Comparison of ENCODE assay signal across 8 cellular contexts in the genomic region with DNA sequence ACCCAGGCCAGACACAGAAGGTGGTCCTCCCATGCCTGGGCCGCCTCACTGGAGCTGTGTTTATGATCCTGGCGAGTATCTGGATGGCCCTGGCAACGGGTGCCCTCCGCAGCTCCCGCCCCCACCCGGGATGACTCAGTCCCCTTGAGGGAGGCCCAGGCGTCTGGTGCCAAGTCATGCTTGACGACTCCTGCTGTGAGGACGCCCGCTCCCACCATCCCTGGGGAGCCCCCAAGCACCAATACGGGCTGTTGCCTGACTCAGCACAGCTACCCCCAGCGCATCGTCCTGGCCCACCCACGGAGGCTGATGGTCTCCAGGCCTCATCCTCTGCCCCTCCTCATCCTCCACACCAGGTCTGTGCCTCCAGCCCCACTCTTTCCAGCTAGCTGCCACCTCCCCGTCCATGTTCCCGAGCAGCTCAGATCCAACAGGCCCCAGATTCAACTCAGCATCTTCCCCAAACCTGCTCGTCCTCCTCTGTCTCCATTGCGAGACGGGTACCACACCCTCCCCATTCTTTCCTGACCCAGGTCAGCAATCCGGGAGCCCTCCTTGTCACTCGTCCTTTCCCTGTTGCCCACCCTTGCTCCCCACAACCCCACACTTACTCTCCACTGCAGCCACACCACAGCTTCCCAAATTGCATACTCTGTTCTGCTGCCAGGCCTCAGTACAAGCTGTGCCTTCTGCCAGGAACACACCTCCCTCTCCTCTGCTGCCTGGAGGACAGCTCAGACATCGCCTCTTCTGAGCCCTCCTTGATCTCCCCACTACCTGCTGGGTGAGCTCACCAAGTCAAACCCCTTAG. TPM values are rescaled to one million over a fixed set of nuclear protein-coding genes. Genes with fewer than 3 reads are reported as not detected.
A peak's percentile ranks its signal among the peaks of the same experiment; 100 is the strongest.
DNase-seq lines count a peak whose midpoint lies in the region; ATAC-seq and TF ChIP-seq lines count a peak whose summit lies in the region.

No MANE protein-coding gene starts in this region.

- H3K4me3 Mint-ChIP-seq in naive thymus-derived CD4-positive, alpha-beta T cell = peak overlapping the region in 4 of 10 donors; percentile 19 to 60 (median 40)

- ATAC-seq in PC-3 (peak; percentile 26), GM18873 (IDR thresholded peaks at IDR 0.05; ENCODE audit: low FRiP score, unreplicated experiment) (no peak), GM21528 (IDR thresholded peaks at IDR 0.05; ENCODE audit: low FRiP score, unreplicated experiment) (no peak)
- no peak for ATAC-seq in naive thymus-derived CD4-positive, alpha-beta T cell

- no peaks in the 10 kb centered on the region for H3K9me3 Mint-ChIP-seq in naive thymus-derived CD4-positive, alpha-beta T cell

- no peaks in the 10 kb centered on the region for H3K9me3 ChIP-seq in PC-3 (ENCODE audit: low read length)
- H3K9me3 ChIP-seq in naive thymus-derived CD4-positive, alpha-beta T cell (ENCODE audit: control insufficient read depth in 2 of 3, low read length in 3 of 3) = no peaks in the 10 kb centered on the region

- H3K27ac ChIP-seq in PC-3 (ENCODE audit: low read length) = peak overlapping the region; percentile 81
- H3K27ac ChIP-seq in coronary artery = peak overlapping the region; percentile 70 to 89
- H3K27ac ChIP-seq in naive thymus-derived CD4-positive, alpha-beta T cell (ENCODE audit: low read depth, low read length) = no peak overlapping the region

- H3K27me3 Mint-ChIP-seq in naive thymus-derived CD4-positive, alpha-beta T cell = peaks cover 0 to 7% (median 0%) of the 10 kb centered on the region in 5 donors

- no peak overlapping the region for H2AFZ ChIP-seq in PC-3 (ENCODE audit: low read length)

- peaks cover 45% of the 10 kb centered on the region for H3K79me2 ChIP-seq in PC-3 (ENCODE audit: low read length)

- peaks cover 0 to 2% (median 0%) of the 10 kb centered on the region in 5 donors for H3K36me3 Mint-ChIP-seq in naive thymus-derived CD4-positive, alpha-beta T cell

- H3K4me2 ChIP-seq in PC-3 (ENCODE audit: low read length) = peak overlapping the region; percentile 83

- H3F3A ChIP-seq in PC-3 (ENCODE audit: low read length, unreplicated experiment) = no peaks in the 10 kb centered on the region

- TF ChIP-seq CTCF in PC-3 (conservative IDR thresholded peaks at IDR 0.05; ENCODE audit: low read depth, low read length) (no peak), coronary artery (IDR thresholded peaks at IDR 0.05) (no peak)

- POLR2A ChIA-PET in PC-3 (lab: Charles Lee; ENCODE audit: unreplicated experiment) = no interaction called here
- POLR2A ChIA-PET in naive thymus-derived CD4-positive, alpha-beta T cell (lab: Charles Lee) = interaction anchor here (0.6 kb wide), 1 partner anchor 250 kb away, joined by 3 read pairs; no protein-coding TSS in a partner anchor

- CTCF ChIA-PET in PC-3 (lab: Charles Lee) = interaction anchor here (0.6 kb wide), 1 partner anchor 27 kb away, joined by 4 read pairs; no protein-coding TSS in a partner anchor
- CTCF ChIA-PET in naive thymus-derived CD4-positive, alpha-beta T cell (lab: Charles Lee) = interaction anchor here (0.7 kb wide), 1 partner anchor 102 kb away, joined by 3 read pairs; no protein-coding TSS in a partner anchor

- H3K4me1 Mint-ChIP-seq in naive thymus-derived CD4-positive, alpha-beta T cell = peaks cover 36 to 66% (median 55%) of the 10 kb centered on the region in 7 donors

- peak overlapping the region; percentile 49; the same call in 1 of the 2 replicates for H3K4me3 ChIP-seq in PC-3 (ENCODE audit: low read length)
- peak overlapping the region; percentile 12 for H3K4me3 ChIP-seq in coronary artery
- no peak overlapping the region for H3K4me3 ChIP-seq in naive thymus-derived CD4-positive, alpha-beta T cell (ENCODE audit: low read length)

- DNase-seq in activated T-cell treated with anti-CD3 and anti-CD28 coated beads for 4 hours = peak; percentile 41
- no peak for DNase-seq in activated T-cell treated with anti-CD3 and anti-CD28 coated beads, Interleukin-2, amount 50 U/mL, for 1 hour
- peak; percentile 87 for DNase-seq in PC-3
- peak; percentile 96 for DNase-seq in coronary artery (ENCODE audit: low spot score)
- no peak for DNase-seq in naive thymus-derived CD4-positive, alpha-beta T cell
- DNase-seq in middle frontal gyrus (ENCODE audit: extremely low spot score, low spot score) = no peak

- H3K36me3 ChIP-seq in PC-3 (ENCODE audit: low read depth, low read length) = no peaks in the 10 kb centered on the region
- H3K36me3 ChIP-seq in naive thymus-derived CD4-positive, alpha-beta T cell (ENCODE audit: control insufficient read depth in 2 of 3, insufficient read depth in 3 of 3, low read length in 3 of 3) = no peaks in the 10 kb centered on the region

- no peaks in the 10 kb centered on the region for H3K27me3 ChIP-seq in PC-3 (ENCODE audit: low read length)
- H3K27me3 ChIP-seq in naive thymus-derived CD4-positive, alpha-beta T cell (ENCODE audit: control insufficient read depth in 2 of 2, insufficient read depth in 2 of 2, low read length in 2 of 2) = no peaks in the 10 kb centered on the region

- H3K4me1 ChIP-seq in PC-3 (ENCODE audit: insufficient read depth, low read length) = peaks cover 67% of the 10 kb centered on the region
- H3K4me1 ChIP-seq in naive thymus-derived CD4-positive, alpha-beta T cell (ENCODE audit: control insufficient read depth in 2 of 2, insufficient read depth in 2 of 2, low read length in 2 of 2) = peaks cover 20 to 39% of the 10 kb centered on the region in 2 donors

- intact Hi-C loops in PC-3 (cut with micrococcal nuclease) = no loop called here
- intact Hi-C loops in naive thymus-derived CD4-positive, alpha-beta T cell (cut with micrococcal nuclease) = loop anchor here (5.0 kb wide), 2 partner anchors 223 to 477 kb away; a partner anchor contains a TSS

- H3K9me2 ChIP-seq in PC-3 (replicated peaks; ENCODE audit: low read length) = no peaks in the 10 kb centered on the region

- H3K9ac ChIP-seq in PC-3 (ENCODE audit: low read length) = peak overlapping the region; percentile 47

- BruUV-seq in PC-3 (replicated peaks; lab: Mats Ljungman, UMichigan) = no TSS peak

- H4K20me1 ChIP-seq in PC-3 (ENCODE audit: low read length) = no peaks in the 10 kb centered on the region

- H3K27ac Mint-ChIP-seq in naive thymus-derived CD4-positive, alpha-beta T cell = peak overlapping the region in 7 of 9 donors; percentile 31 to 90 (median 71)

RNA-seq across cellular contexts. Expression of a gene that starts 2.6 kb away (rescaled TPM):
- total RNA-seq in PC-3 (2014; rRNA removed) = 10.1 and 12.4 TPM in 2 replicates
- total RNA-seq in naive thymus-derived CD4-positive, alpha-beta T cell = 10 to 100 TPM in 2 of 5 experiments, 1 to 10 TPM in 3; 4.8 to 12.5 (median 6.3) TPM
- polyA plus RNA-seq in naive thymus-derived CD4-positive, alpha-beta T cell = 1 to 10 TPM; 2.3 to 3.2 TPM

RNA-seq across cellular contexts. Expression of a gene that starts 26.0 kb away (rescaled TPM):
- not detected in 2 replicates for total RNA-seq in PC-3 (2014; rRNA removed)
- 10 to 100 TPM in 1 of 5 experiments, 1 to 10 TPM in 1, under 1 TPM in 2, not detected in 1; 0.27 to 53.7 (median 2.7) TPM for total RNA-seq in naive thymus-derived CD4-positive, alpha-beta T cell
- not detected for polyA plus RNA-seq in naive thymus-derived CD4-positive, alpha-beta T cell

RNA-seq across cellular contexts. Expression of a gene that starts 44.2 kb away (rescaled TPM):
- total RNA-seq in PC-3 (2014; rRNA removed) = 17.3 and 21.0 TPM in 2 replicates
- 10 to 100 TPM; 40.6 to 49.4 (median 46.7) TPM for total RNA-seq in naive thymus-derived CD4-positive, alpha-beta T cell
- 10 to 100 TPM in 1 of 2 donors, 1 to 10 TPM in 1; 7.8 to 14.7 TPM for polyA plus RNA-seq in naive thymus-derived CD4-positive, alpha-beta T cell

Comparison
In these comparisons a context has a peak if more than half of its experiments do, and no peak if none do; other contexts are left out.
1. DNase-seq: peak in activated T-cell treated with anti-CD3 and anti-CD28 coated beads for 4 hours (single experiment), PC-3 (single experiment) and coronary artery (single experiment); none in activated T-cell treated with anti-CD3 and anti-CD28 coated beads, Interleukin-2, amount 50 U/mL, for 1 hour (single experiment), naive thymus-derived CD4-positive, alpha-beta T cell (0 of 9) and middle frontal gyrus (single experiment).